1 cellular context compared by ENCODE assay signal in genomic region chr22:19533857-19534256, GRCh38.
A peak's percentile ranks its signal among the peaks of the same experiment; 100 is the strongest.
TF ChIP-seq lines count a peak whose summit lies in the region.

No MANE protein-coding gene starts in this region.

TF ChIP-seq in K562, 482 proteins besides CTCF, POLR2A, EP300 and RAD21:
- TF ChIP-seq HMG20A (CRISPR knock-in tag; conservative IDR thresholded peaks at IDR 0.05): 0 out of 2 replicates have a peak, but pooled peaks have one; percentile 19
- TF ChIP-seq CBX8 (IDR thresholded peaks at IDR 0.05; ENCODE audit: borderline replicate concordance, extremely low read depth, low read depth, low read length, poor library complexity, severe bottlenecking): no peak
- TF ChIP-seq ATF1 (CRISPR knock-in tag; IDR thresholded peaks at IDR 0.05): no peak
- TF ChIP-seq ATF1 (tag; IDR thresholded peaks at IDR 0.05): no peak
- no peak for TF ChIP-seq GTF2A2 (tag; IDR thresholded peaks at IDR 0.05)
- peak; percentile 56; the same call in 1 of the 2 replicates for TF ChIP-seq ZNF316 (IDR thresholded peaks at IDR 0.05)
- TF ChIP-seq ZNF280B (CRISPR knock-in tag; IDR thresholded peaks at IDR 0.05): 0 out of 2 replicates have a peak, but pooled peaks have one; percentile 62
TF ChIP-seq in K562: peak in this region for 3.
